27 cellular contexts compared by ENCODE assay signal in the genomic region with DNA sequence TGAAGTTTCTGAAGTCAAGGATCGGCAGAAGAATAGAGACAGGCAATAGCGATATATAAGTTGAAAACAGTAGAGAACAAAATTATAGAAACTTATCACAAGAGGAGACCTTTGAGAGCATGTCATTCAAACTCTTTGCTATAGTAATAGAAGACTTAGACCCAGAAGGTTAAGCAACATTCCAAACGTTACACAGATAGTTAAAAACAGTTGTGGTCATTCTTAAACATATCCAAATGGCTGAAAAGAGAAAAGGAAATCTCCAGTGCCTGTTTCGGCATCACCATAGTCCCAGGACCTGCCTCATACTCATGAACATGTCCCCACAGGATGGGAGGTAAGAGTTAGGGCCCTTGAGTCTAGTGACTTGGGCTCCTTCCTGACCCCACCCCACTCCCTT.
"Had no signal": no experiment of that assay in that cellular context is flagged by ENCODE, and none has a peak within 500 bp of the region (broad histone marks: within the 10 kb centered on the region; RNA-seq: fewer than 3 reads in every experiment).

No MANE protein-coding gene starts in this region.

- H3K4me3 ChIP-seq: adrenal gland, body of pancreas, esophagus muscularis mucosa had no signal

- H3K27me3 Mint-ChIP-seq: activated CD4-positive, alpha-beta memory T cell treated with anti-CD3 and anti-CD28 coated beads, Interleukin-2, amount 10 ng/mL, durations not matched to agents 7 days and 5 days; activated CD4-positive, alpha-beta T cell treated with anti-CD3 and anti-CD28 coated beads, Interleukin-2, amount 10 ng/mL, durations not matched to agents 7 days and 5 days; activated T-cell treated with anti-CD3 and anti-CD28 coated beads, Interleukin-2, amount 50 U/mL, for 24 hours; activated T-helper 17 cell treated with anti-CD3 and anti-CD28 coated beads, Interleukin-2, amount 50 U/mL, for 72 hours; effector memory CD8-positive, alpha-beta T cell had no signal

- H3K4me1 Mint-ChIP-seq: activated CD4-positive, alpha-beta memory T cell treated with anti-CD3 and anti-CD28 coated beads, Interleukin-2, amount 10 ng/mL, durations not matched to agents 7 days and 5 days; activated CD4-positive, alpha-beta T cell treated with anti-CD3 and anti-CD28 coated beads, Interleukin-2, amount 10 ng/mL, durations not matched to agents 7 days and 5 days; activated T-helper 17 cell treated with anti-CD3 and anti-CD28 coated beads, Interleukin-2, amount 50 U/mL, for 72 hours had no signal

- H3K27me3 ChIP-seq: adrenal gland, body of pancreas, esophagus muscularis mucosa had no signal

- H3K4me3 Mint-ChIP-seq: activated CD4-positive, alpha-beta memory T cell treated with anti-CD3 and anti-CD28 coated beads, Interleukin-2, amount 10 ng/mL, durations not matched to agents 7 days and 5 days; activated CD4-positive, alpha-beta T cell treated with anti-CD3 and anti-CD28 coated beads, Interleukin-2, amount 10 ng/mL, durations not matched to agents 7 days and 5 days; activated naive CD8-positive, alpha-beta T cell; activated T-cell treated with anti-CD3 and anti-CD28 coated beads, Interleukin-2, amount 50 U/mL, for 24 hours; activated T-helper 17 cell treated with anti-CD3 and anti-CD28 coated beads, Interleukin-2, amount 50 U/mL, for 72 hours; effector memory CD8-positive, alpha-beta T cell had no signal

- DNase-seq: activated CD4-positive, alpha-beta memory T cell treated with anti-CD3 and anti-CD28 coated beads, Interleukin-2, amount 10 ng/mL, durations not matched to agents 7 days and 5 days; activated CD4-positive, alpha-beta T cell treated with anti-CD3 and anti-CD28 coated beads for 1 hour; activated CD4-positive, alpha-beta T cell treated with anti-CD3 and anti-CD28 coated beads for 4 hours; activated CD4-positive, alpha-beta T cell treated with anti-CD3 and anti-CD28 coated beads, Interleukin-2, amount 10 ng/mL, durations not matched to agents 7 days and 5 days; activated CD4-positive, alpha-beta T cell treated with anti-CD3 and anti-CD28 coated beads, Interleukin-2, amount 50 U/mL, for 4 hours; activated CD8-positive, alpha-beta memory T cell treated with anti-CD3 and anti-CD28 coated beads, Interleukin-2, amount 50 U/mL, for 48 hours; activated effector memory CD4-positive, alpha-beta T cell treated with Interleukin-2 at 50 U/mL for 16 hours; activated gamma-delta T cell treated with Interleukin-2 at 50 U/mL for 16 hours; activated naive CD4-positive, alpha-beta T cell treated with anti-CD3 and anti-CD28 coated beads, Interleukin-2, amount 50 U/mL, for 16 hours; activated naive CD4-positive, alpha-beta T cell treated with Interleukin-2 at 50 U/mL for 16 hours; activated T-cell treated with anti-CD3 and anti-CD28 coated beads for 4 hours; activated T-cell treated with anti-CD3 and anti-CD28 coated beads, Interleukin-2, amount 50 U/mL, for 24 hours; adrenal gland; amygdala; aorta; body of pancreas; cortex of kidney; dermis blood vessel endothelial cell; effector CD4-positive, alpha-beta T cell; effector memory CD8-positive, alpha-beta T cell; erythroblast; T-helper 2 cell had no signal

- H3K36me3 ChIP-seq: adrenal gland, esophagus muscularis mucosa had no signal

- ATAC-seq: activated T-helper 17 cell treated with anti-CD3 and anti-CD28 coated beads, Interleukin-2, amount 50 U/mL, for 72 hours; body of pancreas; effector memory CD8-positive, alpha-beta T cell had no signal

- H3K27ac Mint-ChIP-seq: activated CD4-positive, alpha-beta memory T cell treated with anti-CD3 and anti-CD28 coated beads, Interleukin-2, amount 10 ng/mL, durations not matched to agents 7 days and 5 days; activated CD4-positive, alpha-beta T cell treated with anti-CD3 and anti-CD28 coated beads, Interleukin-2, amount 10 ng/mL, durations not matched to agents 7 days and 5 days; activated naive CD8-positive, alpha-beta T cell; activated T-cell treated with anti-CD3 and anti-CD28 coated beads, Interleukin-2, amount 50 U/mL, for 24 hours; activated T-helper 17 cell treated with anti-CD3 and anti-CD28 coated beads, Interleukin-2, amount 50 U/mL, for 72 hours; effector memory CD8-positive, alpha-beta T cell had no signal

- H3K4me1 ChIP-seq: adrenal gland, body of pancreas, esophagus muscularis mucosa had no signal

- H3K36me3 Mint-ChIP-seq: activated naive CD8-positive, alpha-beta T cell had no signal

- FAIRE-seq: colon, frontal cortex had no signal

- H3K9me3 ChIP-seq: adrenal gland, body of pancreas, esophagus muscularis mucosa had no signal

- H3K27ac ChIP-seq: adrenal gland, body of pancreas, esophagus muscularis mucosa had no signal
